In genomic region chr7:36349626-36350025, GRCh38 we compare ENCODE assay signal across 17 cellular contexts. TPM values are rescaled to one million over a fixed set of nuclear protein-coding genes. Genes with fewer than 3 reads are reported as not detected.
DNase-seq lines count a peak whose midpoint lies in the region; FAIRE-seq and TF ChIP-seq lines count a peak whose summit lies in the region.
"Had no signal": no experiment of that assay in that cellular context is flagged by ENCODE, and none has a peak within 500 bp of the region (broad histone marks: within the 10 kb centered on the region; RNA-seq: fewer than 3 reads in every experiment).

No MANE protein-coding gene starts in this region.

- TF ChIP-seq CTCF in adrenal gland (IDR thresholded peaks at IDR 0.05) (no peak), fibroblast of villous mesenchyme (IDR thresholded peaks at IDR 0.05; ENCODE audit: insufficient read depth, low read depth, low read length) (no peak), parathyroid adenoma (IDR thresholded peaks at IDR 0.05) (no peak)

- H3K27ac ChIP-seq in adrenal gland (peak overlapping the region in 3 of 5 donors; percentile 62 to 77 (median 70)), parathyroid adenoma (no peak overlapping the region), GM23248 (no peak overlapping the region)

- DNase-seq in H54 (ENCODE audit: insufficient read length, low spot score) (no peak), adrenal gland (no peak), fibroblast of villous mesenchyme (ENCODE audit: low read depth) (peak; percentile 10), GM23248 (no peak), NCI-H526 (lab: John Stamatoyannopoulos, UW) (no peak), HuH-7 (ENCODE audit: low spot score) (no peak)
- DNase-seq: BE2C, DMS79, H7, HFFc6, KG1, NCI-H1105, NCI-H2029 treated with DMSO at 0.1 percent for 48 hours, NCI-H345, NCI-H526 treated with DMSO at 0.1 percent for 48 hours had no signal

- no peak overlapping the region for H3K4me3 ChIP-seq in adrenal gland
- H3K4me3 ChIP-seq in fibroblast of villous mesenchyme (ENCODE audit: low read depth, low read length): no peak overlapping the region
- H3K4me3 ChIP-seq in parathyroid adenoma (ENCODE audit: low read depth, low read length): no peak overlapping the region
- H3K4me3 ChIP-seq in GM23248: no peak overlapping the region
- H3K4me3 ChIP-seq: SJSA1 had no signal

- WGBS in adrenal gland, 4 donors: 49 to 68% (median 55%) methylated on average over 2 of the region's 2 CpGs
- WGBS in GM23248 (ENCODE audit: low coverage in 1 of 2, low lambda C conversion rate in 2 of 2, missing lambda C conversion rate in 2 of 2), 2 experiments: 85 to 92% methylated on average over 2 of the region's 2 CpGs

- peak; percentile 43 for FAIRE-seq in H54 (lab: Jason Lieb, UNC)

- no peaks in the 10 kb centered on the region for H3K9me3 ChIP-seq in adrenal gland (replicated peaks in 1 of 3)
- no peaks in the 10 kb centered on the region for H3K9me3 ChIP-seq in parathyroid adenoma (ENCODE audit: control insufficient read depth, low read length)
- H3K9me3 ChIP-seq in GM23248 (ENCODE audit: low read depth): no peaks in the 10 kb centered on the region
- H3K9me3 ChIP-seq: BE2C, SJSA1 had no signal

- in situ Hi-C loops in GM23248 (cut with MboI): no loop called here

- peak overlapping the region; percentile 30 for H3K4me2 ChIP-seq in parathyroid adenoma (ENCODE audit: low read length)
- no peak overlapping the region for H3K4me2 ChIP-seq in GM23248 (ENCODE audit: unreplicated experiment)

- H2AFZ ChIP-seq in parathyroid adenoma (no peak overlapping the region), GM23248 (no peak overlapping the region)

- TF ChIP-seq POLR2A in H54 (IDR thresholded peaks at IDR 0.05; ENCODE audit: low read depth, low read length) (no peak), adrenal gland (IDR thresholded peaks at IDR 0.05) (no peak)

- H3K9ac ChIP-seq in parathyroid adenoma (no peak overlapping the region), GM23248 (no peak overlapping the region)

- H3K36me3 ChIP-seq in adrenal gland (replicated peaks in 1 of 2) (no peaks in the 10 kb centered on the region), parathyroid adenoma (ENCODE audit: control insufficient read depth, insufficient read depth, low read length) (no peaks in the 10 kb centered on the region), GM23248 (ENCODE audit: low read depth) (no peaks in the 10 kb centered on the region)
- H3K36me3 ChIP-seq: BE2C, SJSA1 had no signal

- H3K9me2 ChIP-seq in GM23248 (ENCODE audit: insufficient read depth): no peaks in the 10 kb centered on the region

- H4K20me1 ChIP-seq in GM23248 (ENCODE audit: insufficient read depth): no peaks in the 10 kb centered on the region

- peaks cover 7% of the 10 kb centered on the region; the same call in 1 of the 2 replicates for H3F3A ChIP-seq in GM23248 (ENCODE audit: insufficient read depth)

- intact Hi-C loops in adrenal gland (cut with DNase I): no loop called here

- H3K79me2 ChIP-seq in parathyroid adenoma: no peaks in the 10 kb centered on the region
- H3K79me2 ChIP-seq in GM23248 (ENCODE audit: insufficient read depth): no peaks in the 10 kb centered on the region

- H3K27me3 ChIP-seq in adrenal gland: no peaks in the 10 kb centered on the region
- H3K27me3 ChIP-seq in parathyroid adenoma (ENCODE audit: control insufficient read depth, insufficient read depth, low read length): no peaks in the 10 kb centered on the region
- H3K27me3 ChIP-seq in GM23248 (replicated peaks; ENCODE audit: insufficient read depth): no peaks in the 10 kb centered on the region
- H3K27me3 ChIP-seq: BE2C, SJSA1 had no signal

- H3K4me1 ChIP-seq in adrenal gland (replicated peaks in 1 of 2) (peaks cover 14 to 34% of the 10 kb centered on the region in 2 donors), parathyroid adenoma (peaks cover 13% of the 10 kb centered on the region), GM23248 (ENCODE audit: insufficient read depth) (peaks cover 16% of the 10 kb centered on the region)

RNA-seq across cellular contexts. Expression of gene ANLN, which starts 40.0 kb away (rescaled TPM):
- 1 to 10 TPM; 2.0 to 9.0 (median 2.4) TPM for total RNA-seq in adrenal gland
- polyA plus RNA-seq in adrenal gland: 1 to 10 TPM in 1 of 3 donors, under 1 TPM in 2; 0.20 to 2.7 (median 0.24) TPM
- total RNA-seq in fibroblast of villous mesenchyme: 51.9 and 119 TPM in 2 replicates
- total RNA-seq in GM23248 (2014; rRNA removed; shearing (Covaris generic)): 55.6 and 57.5 TPM in 2 replicates
- polyA plus RNA-seq in GM23248 (2016; fragmentation: Nextera tagmentation; extraction: Ambion mirVana): 37.9 and 38.4 TPM in 2 replicates

Comparison
In these comparisons a context has a peak if more than half of its experiments do, and no peak if none do; other contexts are left out.
1. H3K27ac ChIP-seq: peak in adrenal gland (3 of 5); none in parathyroid adenoma (single experiment) and GM23248 (single experiment).